Comparison of ENCODE assay signal across 13 cellular contexts in genomic region chr1:1232801-1233566, GRCh38. TPM values are rescaled to one million over a fixed set of nuclear protein-coding genes. Genes with fewer than 3 reads are reported as not detected.
DNase-seq lines count a peak whose midpoint lies in the region; ATAC-seq, FAIRE-seq and TF ChIP-seq lines count a peak whose summit lies in the region.
"Had no signal": no experiment of that assay in that cellular context is flagged by ENCODE, and none has a peak within 500 bp of the region (broad histone marks: within the 10 kb centered on the region; RNA-seq: fewer than 3 reads in every experiment).

No MANE protein-coding gene starts in this region.

- no TSS peak for BruUV-seq in A673 (replicated peaks; lab: Mats Ljungman, UMichigan)
- BruUV-seq in GM12878 (replicated peaks; lab: Mats Ljungman, UMichigan) = no TSS peak

- H3K4me3 ChIP-seq in A673 (ENCODE audit: low read depth, low read length, poor library complexity, severe bottlenecking) (peak overlapping the region; percentile 31), GM12878 (no peak overlapping the region)

- peaks cover 25% of the 10 kb centered on the region for H3K36me3 ChIP-seq in A673 (ENCODE audit: insufficient read depth, low read length, poor library complexity, severe bottlenecking)
- H3K36me3 ChIP-seq in GM12878 (ENCODE audit: control insufficient read depth in 2 of 2, insufficient read depth in 2 of 2, low read length in 1 of 2) = peaks cover 4 to 7% of the 10 kb centered on the region in 2 experiments; a peak in 3 of 4 replicates

- DNase-seq in A673 (ENCODE audit: low spot score) (no peak), HFFc6 (no peak), GM12878 (ENCODE audit: low read depth, low spot score) (no peak), mucosa of gallbladder (ENCODE audit: low spot score) (no peak), NCI-H446 (lab: John Stamatoyannopoulos, UW) (no peak)
- DNase-seq in naive thymus-derived CD8-positive, alpha-beta T cell = peak in 1 of 10 donors; percentile 18
- no peak for DNase-seq in stimulated activated naive CD4-positive, alpha-beta T cell (lab: John Stamatoyannopoulos, UW)
- DNase-seq: activated CD4-positive, CD25-positive, alpha-beta regulatory T cell; NCI-H1092 had no signal

- CTCF ChIA-PET in A673 (lab: Charles Lee) (no interaction called here), GM12878 (lab: Yijun Ruan, JAX) (no interaction called here)

- RAD21 ChIA-PET in GM12878 (lab: Charles Lee; ENCODE audit: unreplicated experiment) = no interaction called here

- H2AFZ ChIP-seq in GM12878 (ENCODE audit: control insufficient read depth, low read depth, low read length) = no peak overlapping the region

- no peaks in the 10 kb centered on the region for H4K20me1 ChIP-seq in GM12878 (ENCODE audit: control insufficient read depth, insufficient read depth)

- H3K4me1 ChIP-seq in A673 (ENCODE audit: insufficient read depth, low read length, poor library complexity, severe bottlenecking) = peaks cover 24% of the 10 kb centered on the region
- H3K4me1 ChIP-seq in GM12878 (ENCODE audit: control insufficient read depth, insufficient read depth, low read length) = peaks cover 4% of the 10 kb centered on the region

- intact Hi-C loops in A673 (cut with micrococcal nuclease; ENCODE audit: unreplicated experiment) (loop anchor here (5.0 kb wide), 1 partner anchor 111 kb away; no protein-coding TSS in a partner anchor), GM12878 (cut with micrococcal nuclease; ENCODE audit: unreplicated experiment) (loop anchor here (5.0 kb wide), 1 partner anchor 111 kb away; no protein-coding TSS in a partner anchor)

- peaks cover 45% of the 10 kb centered on the region for H3K79me2 ChIP-seq in GM12878 (ENCODE audit: control insufficient read depth, insufficient read depth, low read length)

- POLR2A ChIA-PET in A673 (lab: Charles Lee; ENCODE audit: low non-redundant PET) = no interaction called here
- POLR2A ChIA-PET in GM12878 (lab: Charles Lee) = no interaction called here
- POLR2A ChIA-PET in naive thymus-derived CD8-positive, alpha-beta T cell (lab: Charles Lee) = interaction anchor here (0.9 kb wide), 1 partner anchor 75 kb away, joined by 3 read pairs; no protein-coding TSS in a partner anchor

- H3K27ac Mint-ChIP-seq in HFFc6 = peak overlapping the region; percentile 36; the same call in 1 of the 2 replicates
- H3K27ac Mint-ChIP-seq in naive thymus-derived CD8-positive, alpha-beta T cell = peak overlapping the region in 8 of 10 donors; percentile 27 to 86 (median 80)

- WGBS in GM12878 (ENCODE audit: insufficient coverage, insufficient replicate concordance, low lambda C conversion rate, missing lambda C conversion rate) = 93% methylated on average over 78 of the region's 97 CpGs

- H3K4me1 Mint-ChIP-seq in HFFc6 (ENCODE audit: low read depth) = peaks cover 30% of the 10 kb centered on the region
- peaks cover 14 to 43% (median 37%) of the 10 kb centered on the region in 4 donors for H3K4me1 Mint-ChIP-seq in naive thymus-derived CD8-positive, alpha-beta T cell

- peaks cover 27% of the 10 kb centered on the region for H3K36me3 Mint-ChIP-seq in HFFc6 (ENCODE audit: low read depth)
- H3K36me3 Mint-ChIP-seq in naive thymus-derived CD8-positive, alpha-beta T cell = peaks cover 0 to 11% (median 0%) of the 10 kb centered on the region in 3 donors

- FAIRE-seq in GM12878 (lab: Jason Lieb, UNC) = no peak
- FAIRE-seq: endometrium, G401.6 had no signal

- TF ChIP-seq CTCF in A673 (conservative IDR thresholded peaks at IDR 0.05; ENCODE audit: low read depth, low read length) (no peak), HFFc6 (IDR thresholded peaks at IDR 0.05) (no peak), GM12878 (IDR thresholded peaks at IDR 0.05 in 2 of 3, conservative IDR thresholded peaks at IDR 0.05 in 1 of 3; ENCODE audit: control insufficient read depth in 2 of 3, extremely low read depth in 1 of 3, insufficient read depth in 1 of 3, low read depth in 3 of 3, low read length in 3 of 3) (no peak)

- H3K27me3 Mint-ChIP-seq in HFFc6 (ENCODE audit: insufficient read depth) = peaks cover 6% of the 10 kb centered on the region; the same call in 1 of the 2 replicates
- no peaks in the 10 kb centered on the region for H3K27me3 Mint-ChIP-seq in naive thymus-derived CD8-positive, alpha-beta T cell

- ATAC-seq in GM12878 (no peak), HG03432 (IDR thresholded peaks at IDR 0.05; ENCODE audit: unreplicated experiment) (no peak)
- ATAC-seq in naive thymus-derived CD8-positive, alpha-beta T cell = no peak

- TF ChIP-seq POLR2A in GM12878 (IDR thresholded peaks at IDR 0.05; ENCODE audit: low read depth, low read length) = peak; percentile 56; the same call in 1 of the 2 replicates

- no peak overlapping the region for H3K9ac ChIP-seq in GM12878 (ENCODE audit: control insufficient read depth, insufficient read depth, low read length)

- H3K4me3 Mint-ChIP-seq in HFFc6 = peak overlapping the region; percentile 81
- peak overlapping the region; percentile 69 to 91 (median 80) for H3K4me3 Mint-ChIP-seq in naive thymus-derived CD8-positive, alpha-beta T cell

- H3K4me2 ChIP-seq in GM12878 (ENCODE audit: control insufficient read depth, insufficient read depth) = peak overlapping the region; percentile 81

- no peak for TF ChIP-seq RAD21 in GM12878 (IDR thresholded peaks at IDR 0.05; ENCODE audit: insufficient read depth, low read depth, low read length)

- SMC1A ChIA-PET in GM12878 (lab: Charles Lee; ENCODE audit: uncharacterized antibody, unreplicated experiment) = no interaction called here

- TF ChIP-seq EP300 in GM12878 (IDR thresholded peaks at IDR 0.05; ENCODE audit: borderline replicate concordance in 1 of 2, control insufficient read depth in 1 of 2, low read depth in 2 of 2, low read length in 2 of 2) = no peak

- peaks cover 6% of the 10 kb centered on the region for H3K9me3 Mint-ChIP-seq in HFFc6
- H3K9me3 Mint-ChIP-seq in naive thymus-derived CD8-positive, alpha-beta T cell = no peaks in the 10 kb centered on the region

- H3K9me3 ChIP-seq in A673 (ENCODE audit: low read depth, low read length, poor library complexity, severe bottlenecking) = no peaks in the 10 kb centered on the region
- H3K9me3 ChIP-seq in GM12878 (replicated peaks; ENCODE audit: control insufficient read depth, insufficient read depth, low read length) = no peaks in the 10 kb centered on the region; the same call in 2 of the 3 replicates

- H3K27me3 ChIP-seq in A673 (replicated peaks; ENCODE audit: insufficient read depth, low read depth, low read length, poor library complexity) = no peaks in the 10 kb centered on the region
- H3K27me3 ChIP-seq in GM12878 (replicated peaks in 1 of 2; ENCODE audit: control insufficient read depth in 2 of 2, insufficient read depth in 2 of 2, low read length in 1 of 2) = no peaks in the 10 kb centered on the region

- in situ Hi-C loops in GM12878 (cut with MboI) = no loop called here

- H3K27ac ChIP-seq in A673 (ENCODE audit: low read depth, low read length, poor library complexity, severe bottlenecking) = peak overlapping the region; percentile 41
- no peak overlapping the region; the same call in 1 of the 2 replicates for H3K27ac ChIP-seq in GM12878 (ENCODE audit: control insufficient read depth, insufficient read depth)

RNA-seq across cellular contexts. Expression of gene B3GALT6, which starts 0.9 kb away (rescaled TPM):
- total RNA-seq in A673 (2021) = 41.3 and 41.8 TPM in 2 replicates
- 10 to 100 TPM; 24.5 to 35.7 (median 25.8) TPM for total RNA-seq in HFFc6 (2021; fragmentation: NEBNext Ultra II Directional; extraction: Animal tissue kit (Norgen Biotek cat#: 25700))
- 13.9 and 14.3 TPM in 2 replicates for total RNA-seq in GM12878 (2013; cell fraction: nucleolus; rRNA removed)
- 18.3 and 20.8 TPM in 2 replicates for total RNA-seq in GM12878 (2014; rRNA removed)
- 6.7 and 7.8 TPM in 2 replicates for total RNA-seq in GM12878 (2014; rRNA removed; fragmentation: Illumina TruSeq; extraction: Trizol)
- 18.7 and 20.6 TPM in 2 replicates for total RNA-seq in GM12878 (2021)
- 2.2 TPM for polyA plus RNA-seq in GM12878 (2011; ENCODE audit: low read depth)
- polyA plus RNA-seq in GM12878 (2011; rRNA removed) = 1.5 and 2.2 TPM in 2 replicates
- 2.8 and 4.3 TPM in 2 replicates for polyA plus RNA-seq in GM12878 (2011; cell fraction: cytosol; rRNA removed)
- polyA plus RNA-seq in GM12878 (2011; cell fraction: nucleus; rRNA removed) = 5.4 and 7.7 TPM in 2 replicates
- 5.4 and 6.2 TPM in 2 replicates for polyA plus RNA-seq in GM12878 (2012)
- 5.8 and 6.8 TPM in 2 replicates for polyA plus RNA-seq in GM12878 (2014; fragmentation: Illumina TruSeq; extraction: Trizol)
- 1 to 10 TPM in 1 of 2 experiments, under 1 TPM in 1; 0.53 to 1.6 TPM for polyA plus RNA-seq in GM12878 (2014; fragmentation: Nextera tagmentation; extraction: Ambion mirVana)
- 14.2 and 17.1 TPM in 2 replicates for polyA plus RNA-seq in GM12878 (2014; rRNA removed)
- polyA plus RNA-seq in GM12878 (2016; fragmentation: Nextera tagmentation; extraction: Ambion mirVana) = 1 to 10 TPM; 1.1 to 1.6 TPM
- polyA minus RNA-seq in GM12878 (2011; rRNA and poly(A)+ RNA removed) = 2.4 and 2.9 TPM in 2 replicates
- polyA minus RNA-seq in GM12878 (2011; cell fraction: cytosol; rRNA and poly(A)+ RNA removed) = 1.2 and 2.7 TPM in 2 replicates
- polyA minus RNA-seq in GM12878 (2011; cell fraction: nucleus; rRNA and poly(A)+ RNA removed) = 12.7 and 22.7 TPM in 2 replicates
- 10 to 100 TPM; 21.4 to 23.6 TPM for total RNA-seq in naive thymus-derived CD8-positive, alpha-beta T cell
- polyA plus RNA-seq in naive thymus-derived CD8-positive, alpha-beta T cell = 10 to 100 TPM in 2 of 3 donors, 1 to 10 TPM in 1; 8.8 to 24.6 (median 14.6) TPM
- 16.1 TPM for total RNA-seq in mucosa of gallbladder

RNA-seq across cellular contexts. Expression of gene SDF4, which starts 1.2 kb away (rescaled TPM):
- total RNA-seq in A673 (2021) (121 and 133 TPM in 2 replicates), GM12878 (2014; rRNA removed) (43.1 and 48.7 TPM in 2 replicates), GM12878 (2014; rRNA removed; fragmentation: Illumina TruSeq; extraction: Trizol) (25.8 and 31.8 TPM in 2 replicates), GM12878 (2021) (92.2 and 97.2 TPM in 2 replicates), mucosa of gallbladder (190 TPM)
- total RNA-seq in HFFc6 (2021; fragmentation: NEBNext Ultra II Directional; extraction: Animal tissue kit (Norgen Biotek cat#: 25700)) = 100 to 1,000 TPM; 182 to 231 (median 196) TPM
- total RNA-seq in GM12878 (2013; cell fraction: nucleolus; rRNA removed) = 53.9 and 54.1 TPM in 2 replicates
- polyA plus RNA-seq in GM12878 (2011; ENCODE audit: low read depth) = 16.2 TPM
- polyA plus RNA-seq in GM12878 (2011; rRNA removed) (16.4 and 28.8 TPM in 2 replicates), GM12878 (2014; fragmentation: Illumina TruSeq; extraction: Trizol) (5.9 and 27.2 TPM in 2 replicates), GM12878 (2014; fragmentation: Nextera tagmentation; extraction: Ambion mirVana) (1 to 10 TPM in 1 of 2 experiments, under 1 TPM in 1; 0.44 to 2.0 TPM), GM12878 (2014; rRNA removed) (51.5 and 65.0 TPM in 2 replicates), GM12878 (2016; fragmentation: Nextera tagmentation; extraction: Ambion mirVana) (10 to 100 TPM; 78.5 to 87.8 TPM)
- polyA plus RNA-seq in GM12878 (2011; cell fraction: cytosol; rRNA removed) = 30.5 and 38.1 TPM in 2 replicates
- 93.2 and 136 TPM in 2 replicates for polyA plus RNA-seq in GM12878 (2011; cell fraction: nucleus; rRNA removed)
- 57.3 and 60.4 TPM in 2 replicates for polyA plus RNA-seq in GM12878 (2012)
- polyA minus RNA-seq in GM12878 (2011; rRNA and poly(A)+ RNA removed) = 24.1 and 24.7 TPM in 2 replicates
- polyA minus RNA-seq in GM12878 (2011; cell fraction: cytosol; rRNA and poly(A)+ RNA removed) = 15.0 and 18.9 TPM in 2 replicates
- polyA minus RNA-seq in GM12878 (2011; cell fraction: nucleus; rRNA and poly(A)+ RNA removed) = 27.2 and 42.8 TPM in 2 replicates
- 100 to 1,000 TPM; 110 to 115 TPM for total RNA-seq in naive thymus-derived CD8-positive, alpha-beta T cell
- polyA plus RNA-seq in naive thymus-derived CD8-positive, alpha-beta T cell = 10 to 100 TPM; 73.8 to 86.3 (median 76.7) TPM

RNA-seq across cellular contexts. Expression of gene C1QTNF12, which starts 13.5 kb away (rescaled TPM):
- total RNA-seq in A673 (2021) (2.9 and 4.4 TPM in 2 replicates), GM12878 (2014; rRNA removed) (0.17 and 0.76 TPM in 2 replicates), GM12878 (2014; rRNA removed; fragmentation: Illumina TruSeq; extraction: Trizol) (0.37 TPM in 1 of 2 replicates, not detected in the other), GM12878 (2021) (0.96 and 1.0 TPM in 2 replicates), mucosa of gallbladder (4.9 TPM)
- total RNA-seq in HFFc6 (2021; fragmentation: NEBNext Ultra II Directional; extraction: Animal tissue kit (Norgen Biotek cat#: 25700)) = 1 to 10 TPM in 3 of 6 experiments, under 1 TPM in 3; 0.31 to 1.7 (median 1.1) TPM
- 1.3 and 1.4 TPM in 2 replicates for total RNA-seq in GM12878 (2013; cell fraction: nucleolus; rRNA removed)
- polyA plus RNA-seq in GM12878 (2011; ENCODE audit: low read depth) = 1.9 TPM
- polyA plus RNA-seq in GM12878 (2011; rRNA removed) (not detected in 2 replicates), GM12878 (2014; fragmentation: Illumina TruSeq; extraction: Trizol) (not detected in 2 replicates), GM12878 (2014; fragmentation: Nextera tagmentation; extraction: Ambion mirVana) (under 1 TPM in 1 of 2 experiments, not detected in 1; 0.31 TPM), GM12878 (2014; rRNA removed) (0.50 and 0.84 TPM in 2 replicates), GM12878 (2016; fragmentation: Nextera tagmentation; extraction: Ambion mirVana) (under 1 TPM in 1 of 2 experiments, not detected in 1; 0.20 TPM)
- 0.22 and 0.48 TPM in 2 replicates for polyA plus RNA-seq in GM12878 (2011; cell fraction: cytosol; rRNA removed)
- 4.2 and 6.9 TPM in 2 replicates for polyA plus RNA-seq in GM12878 (2011; cell fraction: nucleus; rRNA removed)
- 3.7 and 4.4 TPM in 2 replicates for polyA plus RNA-seq in GM12878 (2012)
- 0.52 TPM in 1 of 2 replicates, not detected in the other for polyA minus RNA-seq in GM12878 (2011; rRNA and poly(A)+ RNA removed)
- polyA minus RNA-seq in GM12878 (2011; cell fraction: cytosol; rRNA and poly(A)+ RNA removed) = not detected in 2 replicates
- polyA minus RNA-seq in GM12878 (2011; cell fraction: nucleus; rRNA and poly(A)+ RNA removed) = 1.1 and 1.8 TPM in 2 replicates
- 1 to 10 TPM; 5.0 to 7.1 TPM for total RNA-seq in naive thymus-derived CD8-positive, alpha-beta T cell
- under 1 TPM in 1 of 3 donors, not detected in 2; 0.22 TPM for polyA plus RNA-seq in naive thymus-derived CD8-positive, alpha-beta T cell

RNA-seq across cellular contexts. Expression of gene TNFRSF4, which starts 19.0 kb away (rescaled TPM):
- 0.80 and 1.5 TPM in 2 replicates for total RNA-seq in A673 (2021)
- total RNA-seq in HFFc6 (2021; fragmentation: NEBNext Ultra II Directional; extraction: Animal tissue kit (Norgen Biotek cat#: 25700)) = under 1 TPM in 1 of 6 experiments, not detected in 5; 0.17 TPM
- 8.5 and 8.7 TPM in 2 replicates for total RNA-seq in GM12878 (2013; cell fraction: nucleolus; rRNA removed)
- 6.2 and 6.9 TPM in 2 replicates for total RNA-seq in GM12878 (2014; rRNA removed)
- 0.51 and 0.67 TPM in 2 replicates for total RNA-seq in GM12878 (2014; rRNA removed; fragmentation: Illumina TruSeq; extraction: Trizol)
- 6.1 and 6.5 TPM in 2 replicates for total RNA-seq in GM12878 (2021)
- 0.39 TPM for polyA plus RNA-seq in GM12878 (2011; ENCODE audit: low read depth)
- 0.33 TPM in 1 of 2 replicates, not detected in the other for polyA plus RNA-seq in GM12878 (2011; rRNA removed)
- 0.37 and 0.75 TPM in 2 replicates for polyA plus RNA-seq in GM12878 (2011; cell fraction: cytosol; rRNA removed)
- 1.3 and 1.6 TPM in 2 replicates for polyA plus RNA-seq in GM12878 (2011; cell fraction: nucleus; rRNA removed)
- polyA plus RNA-seq in GM12878 (2012) = 3.1 and 3.3 TPM in 2 replicates
- polyA plus RNA-seq in GM12878 (2014; fragmentation: Illumina TruSeq; extraction: Trizol) = 0.24 TPM in 1 of 2 replicates, not detected in the other
- polyA plus RNA-seq in GM12878 (2014; fragmentation: Nextera tagmentation; extraction: Ambion mirVana) = under 1 TPM in 1 of 2 experiments, not detected in 1; 0.05 TPM
- 6.5 and 7.3 TPM in 2 replicates for polyA plus RNA-seq in GM12878 (2014; rRNA removed)
- polyA plus RNA-seq in GM12878 (2016; fragmentation: Nextera tagmentation; extraction: Ambion mirVana) = 1 to 10 TPM; 2.5 to 2.8 TPM
- not detected in 2 replicates for polyA minus RNA-seq in GM12878 (2011; rRNA and poly(A)+ RNA removed)
- not detected in 2 replicates for polyA minus RNA-seq in GM12878 (2011; cell fraction: cytosol; rRNA and poly(A)+ RNA removed)
- polyA minus RNA-seq in GM12878 (2011; cell fraction: nucleus; rRNA and poly(A)+ RNA removed) = 0.24 and 0.67 TPM in 2 replicates
- total RNA-seq in naive thymus-derived CD8-positive, alpha-beta T cell = under 1 TPM; 0.44 to 0.73 TPM
- under 1 TPM; 0.30 to 0.62 (median 0.30) TPM for polyA plus RNA-seq in naive thymus-derived CD8-positive, alpha-beta T cell
- 2.6 TPM for total RNA-seq in mucosa of gallbladder
- total RNA-seq: renal cortical epithelial cell had no signal

RNA-seq across cellular contexts. Expression of gene TNFRSF18, which starts 26.6 kb away (rescaled TPM):
- total RNA-seq in A673 (2021) (0.77 and 1.1 TPM in 2 replicates), GM12878 (2014; rRNA removed) (4.6 and 4.8 TPM in 2 replicates), GM12878 (2014; rRNA removed; fragmentation: Illumina TruSeq; extraction: Trizol) (0.37 and 0.72 TPM in 2 replicates), GM12878 (2021) (6.1 and 6.3 TPM in 2 replicates), mucosa of gallbladder (1.1 TPM)
- not detected for total RNA-seq in HFFc6 (2021; fragmentation: NEBNext Ultra II Directional; extraction: Animal tissue kit (Norgen Biotek cat#: 25700))
- total RNA-seq in GM12878 (2013; cell fraction: nucleolus; rRNA removed) = 10.6 and 12.0 TPM in 2 replicates
- 1.9 TPM for polyA plus RNA-seq in GM12878 (2011; ENCODE audit: low read depth)
- polyA plus RNA-seq in GM12878 (2011; rRNA removed) (2.0 and 4.5 TPM in 2 replicates), GM12878 (2014; fragmentation: Illumina TruSeq; extraction: Trizol) (0.53 TPM in 1 of 2 replicates, not detected in the other), GM12878 (2014; fragmentation: Nextera tagmentation; extraction: Ambion mirVana) (under 1 TPM in 1 of 2 experiments, not detected in 1; 0.18 TPM), GM12878 (2014; rRNA removed) (7.0 and 7.5 TPM in 2 replicates), GM12878 (2016; fragmentation: Nextera tagmentation; extraction: Ambion mirVana) (1 to 10 TPM; 1.3 to 1.5 TPM)
- polyA plus RNA-seq in GM12878 (2011; cell fraction: cytosol; rRNA removed) = 8.1 and 12.6 TPM in 2 replicates
- 21.6 and 27.6 TPM in 2 replicates for polyA plus RNA-seq in GM12878 (2011; cell fraction: nucleus; rRNA removed)
- 5.4 and 5.5 TPM in 2 replicates for polyA plus RNA-seq in GM12878 (2012)
- polyA minus RNA-seq in GM12878 (2011; rRNA and poly(A)+ RNA removed) = 1.2 and 5.0 TPM in 2 replicates
- polyA minus RNA-seq in GM12878 (2011; cell fraction: cytosol; rRNA and poly(A)+ RNA removed) = 1.4 and 4.8 TPM in 2 replicates
- polyA minus RNA-seq in GM12878 (2011; cell fraction: nucleus; rRNA and poly(A)+ RNA removed) = 1.7 and 2.2 TPM in 2 replicates
- 1 to 10 TPM; 1.5 to 1.6 TPM for total RNA-seq in naive thymus-derived CD8-positive, alpha-beta T cell
- 1 to 10 TPM in 1 of 3 donors, not detected in 2; 2.3 TPM for polyA plus RNA-seq in naive thymus-derived CD8-positive, alpha-beta T cell
